Comparison of ENCODE assay signal across 8 cellular contexts in genomic region chr22:38700271-38700788, GRCh38. TPM values are rescaled to one million over a fixed set of nuclear protein-coding genes. Genes with fewer than 3 reads are reported as not detected.
A peak's percentile ranks its signal among the peaks of the same experiment; 100 is the strongest.
DNase-seq lines count a peak whose midpoint lies in the region; ATAC-seq and TF ChIP-seq lines count a peak whose summit lies in the region.

No MANE protein-coding gene starts in this region.

- H3K27ac ChIP-seq in BLaER1 (peak overlapping the region; percentile 92), PC-3 (ENCODE audit: low read length) (peak overlapping the region; percentile 76), coronary artery (peak overlapping the region; percentile 100), lung (ENCODE audit: low read depth in 1 of 2, low read length in 1 of 2) (peak overlapping the region; percentile 97 to 98), thymus (ENCODE audit: low read depth) (peak overlapping the region; percentile 99)

- no peaks in the 10 kb centered on the region for H3K9me2 ChIP-seq in PC-3 (replicated peaks; ENCODE audit: low read length)

- H3K36me3 ChIP-seq in BLaER1 (0 out of 2 replicates have a peak, but pooled peaks cover 4% of the 10 kb centered on the region), PC-3 (ENCODE audit: low read depth, low read length) (no peaks in the 10 kb centered on the region), lung (ENCODE audit: control insufficient read depth in 2 of 2, insufficient read depth in 2 of 2, low read length in 2 of 2) (no peaks in the 10 kb centered on the region), thymus (ENCODE audit: control insufficient read depth, insufficient read depth) (no peaks in the 10 kb centered on the region)

- H2AFZ ChIP-seq in PC-3 (ENCODE audit: low read length): peak overlapping the region; percentile 48; the same call in 1 of the 2 replicates

- no peaks in the 10 kb centered on the region for H3K9me3 ChIP-seq in BLaER1
- no peaks in the 10 kb centered on the region for H3K9me3 ChIP-seq in PC-3 (ENCODE audit: low read length)
- H3K9me3 ChIP-seq in lung (ENCODE audit: control insufficient read depth in 2 of 2, insufficient read depth in 1 of 2, low read length in 1 of 2): no peaks in the 10 kb centered on the region
- H3K9me3 ChIP-seq in thymus (ENCODE audit: control insufficient read depth): no peaks in the 10 kb centered on the region

- peaks cover 31% of the 10 kb centered on the region; the same call in 1 of the 2 replicates for H4K20me1 ChIP-seq in BLaER1
- H4K20me1 ChIP-seq in PC-3 (ENCODE audit: low read length): peaks cover 23% of the 10 kb centered on the region

- no peak for TF ChIP-seq CTCF in PC-3 (conservative IDR thresholded peaks at IDR 0.05; ENCODE audit: low read depth, low read length)
- TF ChIP-seq CTCF in coronary artery (IDR thresholded peaks at IDR 0.05): no peak
- no peak for TF ChIP-seq CTCF in lung (IDR thresholded peaks at IDR 0.05; ENCODE audit: control extremely low read depth, extremely low read depth)

- CTCF ChIA-PET in PC-3 (lab: Charles Lee): no interaction called here

- POLR2A ChIA-PET in PC-3 (lab: Charles Lee; ENCODE audit: unreplicated experiment): no interaction called here

- WGBS in lung, 2 donors: 0 to 1% methylated on average over 40 to 57 of the region's 57 CpGs
- WGBS in thymus: under 1% methylated on average over 57 of the region's 57 CpGs

- no peaks in the 10 kb centered on the region; the same call in 1 of the 2 replicates for H3K27me3 ChIP-seq in BLaER1
- no peaks in the 10 kb centered on the region for H3K27me3 ChIP-seq in PC-3 (ENCODE audit: low read length)
- no peaks in the 10 kb centered on the region for H3K27me3 ChIP-seq in lung (ENCODE audit: control insufficient read depth, insufficient read depth)
- no peaks in the 10 kb centered on the region for H3K27me3 ChIP-seq in thymus (ENCODE audit: control insufficient read depth, insufficient read depth)

- ATAC-seq in GM21447 (IDR thresholded peaks at IDR 0.05; ENCODE audit: unreplicated experiment) (peak; percentile 3), PC-3 (peak; percentile 23), lung (ENCODE audit: insufficient read depth, low FRiP score) (peak; percentile 38), GM18519 (IDR thresholded peaks at IDR 0.05; ENCODE audit: low FRiP score, unreplicated experiment) (no peak)

- peak; percentile 53 for DNase-seq in PC-3
- DNase-seq in coronary artery (ENCODE audit: low spot score): no peak
- DNase-seq in lung (ENCODE audit: low spot score): peak; percentile 68
- DNase-seq in NCI-H2227 treated with DMSO at 0.1 percent for 48 hours (lab: John Stamatoyannopoulos, UW): no peak

- no TSS peak for BruUV-seq in PC-3 (replicated peaks; lab: Mats Ljungman, UMichigan)

- H3K4me2 ChIP-seq in BLaER1 (peak overlapping the region; percentile 83), PC-3 (ENCODE audit: low read length) (peak overlapping the region; percentile 94)

- H3K79me2 ChIP-seq in PC-3 (ENCODE audit: low read length): peaks cover 47% of the 10 kb centered on the region

- intact Hi-C loops in PC-3 (cut with micrococcal nuclease): no loop called here

- H3K9ac ChIP-seq in BLaER1 (peak overlapping the region; percentile 94), PC-3 (ENCODE audit: low read length) (peak overlapping the region; percentile 97)

- H3K4me3 ChIP-seq in BLaER1 (peak overlapping the region; percentile 95), PC-3 (ENCODE audit: low read length) (peak overlapping the region; percentile 85), coronary artery (peak overlapping the region; percentile 98), lung (peak overlapping the region; percentile 79), thymus (ENCODE audit: low read length) (peak overlapping the region; percentile 89)

- H3K4me1 ChIP-seq in BLaER1: peaks cover 62% of the 10 kb centered on the region
- peaks cover 43% of the 10 kb centered on the region for H3K4me1 ChIP-seq in PC-3 (ENCODE audit: insufficient read depth, low read length)
- peaks cover 15 to 23% of the 10 kb centered on the region in 2 donors for H3K4me1 ChIP-seq in lung (ENCODE audit: control insufficient read depth in 2 of 2, insufficient read depth in 2 of 2, low read length in 2 of 2)
- H3K4me1 ChIP-seq in thymus (ENCODE audit: control insufficient read depth, insufficient read depth, low read length): peaks cover 36% of the 10 kb centered on the region

- H3F3A ChIP-seq in PC-3 (ENCODE audit: low read length, unreplicated experiment): peaks cover 14% of the 10 kb centered on the region

RNA-seq across cellular contexts. Expression of gene JOSD1, which starts 0.4 kb away (rescaled TPM):
- total RNA-seq in PC-3 (2014; rRNA removed) (37.5 and 40.3 TPM in 2 replicates), lung (10 to 100 TPM; 38.2 to 64.0 TPM)
- polyA plus RNA-seq in lung (10 to 100 TPM; 17.8 to 49.4 TPM), thymus (27.8 TPM)

RNA-seq across cellular contexts. Expression of gene GTPBP1, which starts 5.4 kb away (rescaled TPM):
- total RNA-seq in PC-3 (2014; rRNA removed): 28.2 and 29.6 TPM in 2 replicates
- total RNA-seq in lung: 10 to 100 TPM; 61.7 to 69.1 TPM
- polyA plus RNA-seq in lung: 10 to 100 TPM; 24.1 to 35.8 TPM
- polyA plus RNA-seq in thymus: 16.2 TPM

RNA-seq across cellular contexts. Expression of gene TOMM22, which starts 18.6 kb away (rescaled TPM):
- total RNA-seq in PC-3 (2014; rRNA removed): 68.7 and 82.3 TPM in 2 replicates
- total RNA-seq in lung: 10 to 100 TPM; 27.3 to 57.7 TPM
- 10 to 100 TPM; 25.6 to 31.1 TPM for polyA plus RNA-seq in lung
- 38.9 TPM for polyA plus RNA-seq in thymus

RNA-seq across cellular contexts. Expression of gene CBY1, which starts 43.9 kb away (rescaled TPM):
- total RNA-seq in PC-3 (2014; rRNA removed): 12.9 and 14.3 TPM in 2 replicates
- 10 to 100 TPM; 25.9 to 32.4 TPM for total RNA-seq in lung
- 10 to 100 TPM; 24.8 to 49.0 TPM for polyA plus RNA-seq in lung
- polyA plus RNA-seq in thymus: 41.1 TPM

RNA-seq across cellular contexts. Expression of gene FAM227A, which starts 44.1 kb away (rescaled TPM):
- total RNA-seq in PC-3 (2014; rRNA removed) (1.2 and 2.2 TPM in 2 replicates), lung (10 to 100 TPM in 1 of 2 donors, 1 to 10 TPM in 1; 9.9 to 10.0 TPM)
- polyA plus RNA-seq in lung (1 to 10 TPM; 1.1 to 2.1 TPM), thymus (0.73 TPM)

Comparison
In these comparisons a context has a peak if more than half of its experiments do, and no peak if none do; other contexts are left out.
1. DNase-seq: peak in PC-3 (single experiment) and lung (single experiment); none in coronary artery (single experiment) and NCI-H2227 treated with DMSO at 0.1 percent for 48 hours (single experiment).
2. Peak in every context shown above with its lines, with median percentiles within 50 percentile points of each other: H3K27ac ChIP-seq and H3K4me3 ChIP-seq.